Comparison of ENCODE assay signal across 1 cellular context in the genomic region with DNA sequence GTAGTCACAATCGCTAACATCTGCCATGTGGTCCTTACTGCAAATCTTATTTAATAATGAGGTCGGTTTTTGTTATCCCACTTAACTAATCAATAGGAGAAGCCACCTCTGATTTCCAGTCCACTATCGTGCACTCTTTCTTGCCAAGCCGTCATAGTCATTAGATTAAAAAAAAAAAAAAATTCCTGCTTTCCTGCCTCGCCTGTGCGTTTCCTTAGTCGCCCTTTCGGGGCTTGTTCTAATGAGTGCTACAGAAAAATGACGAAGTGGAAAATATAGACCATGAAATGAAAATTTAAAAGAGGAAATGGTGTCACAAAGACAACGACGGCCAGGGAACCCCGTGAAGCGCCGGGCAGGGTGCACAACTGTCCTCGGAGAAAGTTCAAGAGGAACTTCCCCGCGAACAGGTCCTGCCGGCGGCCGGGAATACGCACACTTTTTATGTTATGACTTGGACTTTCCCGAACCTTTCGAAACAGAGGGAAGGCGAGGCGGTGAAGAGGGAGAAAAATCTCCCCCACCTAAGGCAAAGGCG.
TF ChIP-seq lines count a peak whose summit lies in the region.

No MANE protein-coding gene starts in this region.

TF ChIP-seq in HEK293, 187 proteins besides CTCF, POLR2A, EP300 and RAD21 (continued from another document):
- TF ChIP-seq ZNF398 (tag by site-specific recombination; IDR thresholded peaks at IDR 0.05) (peak; percentile 64), ZNF571 (tag by site-specific recombination; IDR thresholded peaks at IDR 0.05) (no peak), KLF1 (tag by site-specific recombination; IDR thresholded peaks at IDR 0.05) (no peak), ZSCAN4 (tag by site-specific recombination; IDR thresholded peaks at IDR 0.05) (no peak), ZNF548 (tag by site-specific recombination; IDR thresholded peaks at IDR 0.05) (no peak), ZNF174 (tag by site-specific recombination; IDR thresholded peaks at IDR 0.05) (no peak), INSM2 (tag by site-specific recombination; IDR thresholded peaks at IDR 0.05) (no peak), ZNF350 (tag by site-specific recombination; IDR thresholded peaks at IDR 0.05) (no peak)
- TF ChIP-seq, protein P1, sequence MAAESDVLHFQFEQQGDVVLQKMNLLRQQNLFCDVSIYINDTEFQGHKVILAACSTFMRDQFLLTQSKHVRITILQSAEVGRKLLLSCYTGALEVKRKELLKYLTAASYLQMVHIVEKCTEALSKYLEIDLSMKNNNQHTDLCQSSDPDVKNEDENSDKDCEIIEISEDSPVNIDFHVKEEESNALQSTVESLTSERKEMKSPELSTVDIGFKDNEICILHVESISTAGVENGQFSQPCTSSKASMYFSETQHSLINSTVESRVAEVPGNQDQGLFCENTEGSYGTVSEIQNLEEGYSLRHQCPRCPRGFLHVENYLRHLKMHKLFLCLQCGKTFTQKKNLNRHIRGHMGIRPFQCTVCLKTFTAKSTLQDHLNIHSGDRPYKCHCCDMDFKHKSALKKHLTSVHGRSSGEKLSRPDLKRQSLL (tag by site-specific recombination; IDR thresholded peaks at IDR 0.05) = no peak
